In the genomic region with DNA sequence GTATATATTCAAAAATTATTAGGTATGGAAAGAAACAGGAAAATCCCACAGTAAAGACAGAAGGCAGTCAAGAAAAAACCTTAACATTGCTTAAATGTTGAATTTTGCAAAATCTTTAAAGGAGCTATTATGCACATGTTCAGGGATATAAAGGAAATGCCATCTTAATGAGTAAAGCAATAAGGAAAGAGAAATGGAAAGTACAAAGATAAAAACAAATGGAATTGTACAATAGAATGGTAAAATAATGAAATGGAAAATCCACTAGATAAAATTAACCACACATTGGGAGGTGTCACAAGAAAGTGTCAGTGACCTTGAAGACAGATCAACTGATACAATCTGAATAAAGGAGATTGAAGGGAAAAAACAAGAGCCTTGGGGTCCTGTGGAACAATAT, we compare ENCODE assay signal across 22 cellular contexts.
DNase-seq lines count a peak whose midpoint lies in the region; ATAC-seq and TF ChIP-seq lines count a peak whose summit lies in the region.
"Had no signal": no experiment of that assay in that cellular context is flagged by ENCODE, and none has a peak within 500 bp of the region (broad histone marks: within the 10 kb centered on the region; RNA-seq: fewer than 3 reads in every experiment).

No MANE protein-coding gene starts in this region.

- no peak overlapping the region for H3K4me2 ChIP-seq in GM23248 (ENCODE audit: unreplicated experiment)
- H3K4me2 ChIP-seq: KMS-11, SK-N-SH had no signal

- BruUV-seq in A673 (replicated peaks; lab: Mats Ljungman, UMichigan), result no TSS peak

- CTCF ChIA-PET in BJ (lab: Yijun Ruan, JAX) (interaction anchor here (0.6 to 1.8 kb wide), 6 partner anchors 9 to 1118 kb away, joined by 3 to 5 read pairs (median 4); no protein-coding TSS in a partner anchor), A673 (lab: Charles Lee) (interaction anchor here (0.7 kb wide), 1 partner anchor 203 kb away, joined by 3 read pairs; no protein-coding TSS in a partner anchor)

- no peaks in the 10 kb centered on the region for H3K9me2 ChIP-seq in GM23248 (ENCODE audit: insufficient read depth)
- H3K9me2 ChIP-seq: SK-N-SH had no signal

- POLR2A ChIA-PET in BJ (lab: Charles Lee), result no interaction called here
- POLR2A ChIA-PET in A673 (lab: Charles Lee; ENCODE audit: low non-redundant PET), result no interaction called here

- intact Hi-C loops in A673 (cut with micrococcal nuclease; ENCODE audit: unreplicated experiment) (no loop called here), lower lobe of right lung (cut with DNase I) (no loop called here)

- H3K27ac ChIP-seq in GM23248 (no peak overlapping the region), A673 (ENCODE audit: low read depth, low read length, poor library complexity, severe bottlenecking) (no peak overlapping the region), lower lobe of right lung (no peak overlapping the region)
- H3K27ac ChIP-seq: KMS-11 had no signal

- DNase-seq in BJ (ENCODE audit: low read depth) (peak; percentile 12), GM23248 (peak; percentile 27), astrocyte of the spinal cord (ENCODE audit: low read depth, low spot score) (peak; percentile 16), fibroblast of peridontal ligament (ENCODE audit: extremely low read depth) (peak; percentile 23), A673 (ENCODE audit: low spot score) (no peak), A172 (ENCODE audit: low spot score) (no peak), lower lobe of right lung (no peak), RPMI8226 (no peak)
- DNase-seq: Caco-2; CD4-positive, CD25-positive, alpha-beta regulatory T cell; GF-D8; NCI-H1417 treated with DMSO at 0.1 percent for 48 hours; NCI-H187 treated with DMSO at 0.1 percent for 48 hours; NCI-H2227 treated with DMSO at 0.1 percent for 48 hours; NCI-H510A treated with DMSO at 0.1 percent for 48 hours; NCI-H82; OCI-M1; SHP77 treated with DMSO at 0.1 percent for 48 hours; SK-N-SH had no signal

- 0 out of 2 replicates have a peak, but pooled peaks cover 9% of the 10 kb centered on the region for H3F3A ChIP-seq in GM23248 (ENCODE audit: insufficient read depth)

- H3K9me3 ChIP-seq in GM23248 (ENCODE audit: low read depth) (no peaks in the 10 kb centered on the region), A673 (ENCODE audit: low read depth, low read length, poor library complexity, severe bottlenecking) (no peaks in the 10 kb centered on the region), lower lobe of right lung (no peaks in the 10 kb centered on the region)
- H3K9me3 ChIP-seq: Caco-2, SK-N-SH had no signal

- no peaks in the 10 kb centered on the region for H4K20me1 ChIP-seq in GM23248 (ENCODE audit: insufficient read depth)

- in situ Hi-C loops in GM23248 (cut with MboI) (no loop called here), astrocyte of the spinal cord (cut with HindIII; ENCODE audit: low sequenced_read_pairs) (no loop called here)

- H3K79me2 ChIP-seq in GM23248 (ENCODE audit: insufficient read depth), result no peaks in the 10 kb centered on the region

- TF ChIP-seq CTCF in BJ (IDR thresholded peaks at IDR 0.05; ENCODE audit: insufficient read depth, low read depth, low read length) (no peak), astrocyte of the spinal cord (IDR thresholded peaks at IDR 0.05; ENCODE audit: low read depth, low read length) (no peak), A673 (conservative IDR thresholded peaks at IDR 0.05; ENCODE audit: low read depth, low read length) (no peak), lower lobe of right lung (IDR thresholded peaks at IDR 0.05) (no peak)

- no peak for ATAC-seq in lower lobe of right lung
- ATAC-seq: GM12878, HepG2 had no signal

- H3K27me3 ChIP-seq in BJ (ENCODE audit: control insufficient read depth, insufficient read depth, low read length) (no peaks in the 10 kb centered on the region), GM23248 (replicated peaks; ENCODE audit: insufficient read depth) (no peaks in the 10 kb centered on the region), A673 (replicated peaks; ENCODE audit: insufficient read depth, low read depth, low read length, poor library complexity) (no peaks in the 10 kb centered on the region), lower lobe of right lung (ENCODE audit: low read depth) (no peaks in the 10 kb centered on the region)

- H3K9ac ChIP-seq in GM23248, result no peak overlapping the region
- H3K9ac ChIP-seq: KMS-11, SK-N-SH had no signal

- peaks cover 7% of the 10 kb centered on the region; the same call in 1 of the 2 replicates for H3K4me1 ChIP-seq in GM23248 (ENCODE audit: insufficient read depth)
- H3K4me1 ChIP-seq in A673 (ENCODE audit: insufficient read depth, low read length, poor library complexity, severe bottlenecking), result no peaks in the 10 kb centered on the region
- H3K4me1 ChIP-seq in lower lobe of right lung, result no peaks in the 10 kb centered on the region
- H3K4me1 ChIP-seq: Caco-2 had no signal

- no peak overlapping the region for H3K4me3 ChIP-seq in BJ (ENCODE audit: low read depth, low read length)
- no peak overlapping the region for H3K4me3 ChIP-seq in GM23248
- H3K4me3 ChIP-seq in astrocyte of the spinal cord (ENCODE audit: low read depth, low read length), result no peak overlapping the region
- H3K4me3 ChIP-seq in A673 (ENCODE audit: low read depth, low read length, poor library complexity, severe bottlenecking), result no peak overlapping the region
- H3K4me3 ChIP-seq in lower lobe of right lung, result no peak overlapping the region
- H3K4me3 ChIP-seq: GM12878 had no signal

- no peaks in the 10 kb centered on the region for H3K36me3 ChIP-seq in BJ (ENCODE audit: control insufficient read depth, insufficient read depth, low read length)
- H3K36me3 ChIP-seq in GM23248 (ENCODE audit: low read depth), result no peaks in the 10 kb centered on the region
- peaks cover 3% of the 10 kb centered on the region for H3K36me3 ChIP-seq in A673 (ENCODE audit: insufficient read depth, low read length, poor library complexity, severe bottlenecking)
- H3K36me3 ChIP-seq in lower lobe of right lung, result no peaks in the 10 kb centered on the region

- H2AFZ ChIP-seq in GM23248, result no peak overlapping the region

Comparison
In these comparisons a context has a peak if more than half of its experiments do, and no peak if none do; other contexts are left out.
1. DNase-seq: peak in BJ (single experiment), GM23248 (single experiment), astrocyte of the spinal cord (single experiment) and fibroblast of peridontal ligament (single experiment); none in A673 (single experiment), A172 (single experiment), lower lobe of right lung (single experiment) and RPMI8226 (single experiment).